ENCODE assay signal across 9 cellular contexts in genomic region chr10:88583584-88583957, GRCh38. TPM values are rescaled to one million over a fixed set of nuclear protein-coding genes. Genes with fewer than 3 reads are reported as not detected.
DNase-seq lines count a peak whose midpoint lies in the region; ATAC-seq and TF ChIP-seq lines count a peak whose summit lies in the region.
"Had no signal": no experiment of that assay in that cellular context is flagged by ENCODE, and none has a peak within 500 bp of the region (broad histone marks: within the 10 kb centered on the region; RNA-seq: fewer than 3 reads in every experiment).

No MANE protein-coding gene starts in this region.

- H3K4me3 ChIP-seq in OCI-LY3 (ENCODE audit: low read length) (peak overlapping the region; percentile 69), osteoblast (ENCODE audit: insufficient read depth, low read length) (peak overlapping the region; percentile 85)

- H3K4me1 Mint-ChIP-seq in CD4-positive, alpha-beta T cell (ENCODE audit: low read depth): peaks cover 14% of the 10 kb centered on the region

- H2AFZ ChIP-seq in OCI-LY3 (ENCODE audit: low read depth, low read length): no peak overlapping the region
- peak overlapping the region; percentile 99 for H2AFZ ChIP-seq in osteoblast (ENCODE audit: low read length)

- ATAC-seq in CD4-positive, alpha-beta T cell (ENCODE audit: poor library complexity): no peak
- no peak for ATAC-seq in HG03354 (IDR thresholded peaks at IDR 0.05; ENCODE audit: poor library complexity, severe bottlenecking, unreplicated experiment)
- ATAC-seq in GM19463 (IDR thresholded peaks at IDR 0.05; ENCODE audit: unreplicated experiment): no peak

- POLR2A ChIA-PET in CD4-positive, alpha-beta T cell (lab: Charles Lee): interaction anchor here (0.6 to 4.5 kb wide), 10 partner anchors 9 to 831 kb away, joined by 3 to 36 read pairs (median 4); partner anchors contain the start of genes ATAD1, CH25H, IFIT5 and KLLN

- peak overlapping the region; percentile 40; the same call in 1 of the 2 replicates for H3K9ac ChIP-seq in OCI-LY3 (ENCODE audit: low read length)

- H3K36me3 ChIP-seq in OCI-LY3 (replicated peaks; ENCODE audit: low read depth, low read length) (no peaks in the 10 kb centered on the region), osteoblast (ENCODE audit: insufficient read depth, low read length) (no peaks in the 10 kb centered on the region)

- H3K4me2 ChIP-seq in OCI-LY3 (ENCODE audit: low read length) (peak overlapping the region; percentile 59), osteoblast (ENCODE audit: insufficient read depth, low read length) (peak overlapping the region; percentile 86)

- intact Hi-C loops in CD4-positive, alpha-beta T cell (cut with DNase I, micrococcal nuclease): no loop called here
- intact Hi-C loops in posterior cingulate gyrus (cut with DNase I): no loop called here

- H3K9me3 ChIP-seq in CD4-positive, alpha-beta T cell (ENCODE audit: control insufficient read depth, low read length): no peaks in the 10 kb centered on the region
- H3K9me3 ChIP-seq in OCI-LY3 (ENCODE audit: insufficient read depth, low read length) (no peaks in the 10 kb centered on the region), osteoblast (ENCODE audit: low read depth, low read length) (no peaks in the 10 kb centered on the region)

- H4K20me1 ChIP-seq in OCI-LY3 (ENCODE audit: insufficient read depth, low read length) (no peaks in the 10 kb centered on the region), osteoblast (ENCODE audit: insufficient read depth, low read length) (no peaks in the 10 kb centered on the region)

- H3K79me2 ChIP-seq in OCI-LY3 (ENCODE audit: low read length) (no peaks in the 10 kb centered on the region), osteoblast (ENCODE audit: insufficient read depth, low read length) (no peaks in the 10 kb centered on the region)

- peak overlapping the region; percentile 77 for H3K27ac ChIP-seq in CD4-positive, alpha-beta T cell (ENCODE audit: low read depth, low read length)
- H3K27ac ChIP-seq in OCI-LY3 (ENCODE audit: low read length) (no peak overlapping the region), epithelial cell of prostate (peak overlapping the region; percentile 73), osteoblast (ENCODE audit: low read depth, low read length) (peak overlapping the region; percentile 77)

- H3K4me3 Mint-ChIP-seq in CD4-positive, alpha-beta T cell: peak overlapping the region; percentile 92

- H3K4me1 ChIP-seq in OCI-LY3 (ENCODE audit: low read length) (no peaks in the 10 kb centered on the region), osteoblast (ENCODE audit: insufficient read depth, low read length) (no peaks in the 10 kb centered on the region)

- H3K9me3 Mint-ChIP-seq in CD4-positive, alpha-beta T cell: peaks cover 6% of the 10 kb centered on the region

- CTCF ChIA-PET in CD4-positive, alpha-beta T cell (lab: Charles Lee): interaction anchor here (1.0 to 1.3 kb wide), 6 partner anchors 9 to 19 kb away, joined by 3 to 8 read pairs (median 4); no protein-coding TSS in a partner anchor

- H3K36me3 Mint-ChIP-seq in CD4-positive, alpha-beta T cell (ENCODE audit: low read depth): no peaks in the 10 kb centered on the region

- no peaks in the 10 kb centered on the region for H3K27me3 ChIP-seq in CD4-positive, alpha-beta T cell (ENCODE audit: control insufficient read depth, insufficient read depth, low read length)
- no peaks in the 10 kb centered on the region for H3K27me3 ChIP-seq in OCI-LY3 (ENCODE audit: low read depth, low read length)
- H3K27me3 ChIP-seq in osteoblast (ENCODE audit: insufficient read depth, low read length): no peaks in the 10 kb centered on the region

- H3K27me3 Mint-ChIP-seq in CD4-positive, alpha-beta T cell: peaks cover 6% of the 10 kb centered on the region

- H3K27ac Mint-ChIP-seq in CD4-positive, alpha-beta T cell: peak overlapping the region; percentile 54

- no peak for TF ChIP-seq CTCF in CD4-positive, alpha-beta T cell (IDR thresholded peaks at IDR 0.05)
- TF ChIP-seq CTCF in OCI-LY3 (IDR thresholded peaks at IDR 0.05; ENCODE audit: low read depth, low read length): no peak
- no peak for TF ChIP-seq CTCF in osteoblast (IDR thresholded peaks at IDR 0.05; ENCODE audit: extremely low read depth, low read depth, low read length)

- DNase-seq in CD4-positive, alpha-beta T cell: no peak
- no peak for DNase-seq in epithelial cell of prostate (ENCODE audit: low read depth, low spot score)
- no peak for DNase-seq in osteoblast (ENCODE audit: insufficient read length, low spot score, missing footprints)
- no peak for DNase-seq in posterior cingulate gyrus
- DNase-seq in NCI-H187 treated with DMSO at 0.1 percent for 48 hours (lab: John Stamatoyannopoulos, UW): no peak

RNA-seq across cellular contexts. Expression of gene RNLS, which starts 0.5 kb away (rescaled TPM):
- 1 to 10 TPM in 1 of 2 experiments, under 1 TPM in 1; 0.95 to 2.7 TPM for total RNA-seq in CD4-positive, alpha-beta T cell
- total RNA-seq in osteoblast: 22.4 and 23.0 TPM in 2 replicates
- total RNA-seq: LHCN-M2 had no signal

RNA-seq across cellular contexts. Expression of gene LIPJ, which starts 3.0 kb away (rescaled TPM):
- not detected for total RNA-seq in CD4-positive, alpha-beta T cell
- under 0.01 TPM in 2 replicates for total RNA-seq in osteoblast
- total RNA-seq: LHCN-M2 had no signal
